Comparison of ENCODE assay signal across 30 cellular contexts in the genomic region with DNA sequence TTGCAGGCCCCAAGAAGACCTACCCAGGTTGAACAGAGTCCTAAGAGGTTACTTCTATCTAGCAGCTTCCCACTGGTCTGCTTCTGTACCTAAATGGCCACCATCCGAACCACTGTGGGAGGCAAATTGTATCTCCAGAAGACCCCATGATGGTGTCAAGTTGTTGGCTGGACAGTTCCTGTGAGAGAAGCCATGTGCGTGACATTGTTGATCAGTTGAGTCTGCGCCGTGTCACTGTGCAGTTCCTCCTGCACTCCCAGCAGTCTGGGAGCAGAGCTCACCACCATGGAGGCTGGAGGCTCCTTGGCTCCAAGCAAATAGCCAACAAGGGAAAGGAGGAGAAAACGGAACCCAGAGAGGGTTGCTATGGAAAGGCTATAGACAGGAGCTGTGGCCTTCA. TPM values are rescaled to one million over a fixed set of nuclear protein-coding genes. Genes with fewer than 3 reads are reported as not detected.
"Had no signal": no experiment of that assay in that cellular context is flagged by ENCODE, and none has a peak within 500 bp of the region (broad histone marks: within the 10 kb centered on the region; RNA-seq: fewer than 3 reads in every experiment).

No MANE protein-coding gene starts in this region.

- FAIRE-seq: colon, endothelial cell of umbilical vein, islet of Langerhans had no signal

- ATAC-seq: gastrocnemius medialis, heart right ventricle, left cardiac atrium, left lung, left ventricle myocardium superior, lower lobe of right lung, mucosa of descending colon had no signal

- H3K4me1 Mint-ChIP-seq: mesothelial cell of epicardium had no signal

- H3K36me3 ChIP-seq: esophagus squamous epithelium, gastrocnemius medialis, heart right ventricle, left lung, lower lobe of right lung had no signal

- H3K27ac Mint-ChIP-seq: mesothelial cell of epicardium had no signal

- H3K4me3 ChIP-seq: coronary artery, dorsolateral prefrontal cortex, esophagus squamous epithelium, gastrocnemius medialis, heart right ventricle, left lung, lower lobe of right lung, mucosa of descending colon had no signal

- H3K27ac ChIP-seq: coronary artery, dorsolateral prefrontal cortex, esophagus squamous epithelium, gastrocnemius medialis, heart right ventricle, left lung, lower lobe of right lung had no signal

- H3K36me3 Mint-ChIP-seq: mesothelial cell of epicardium had no signal

- DNase-seq: dermis blood vessel endothelial cell; dorsolateral prefrontal cortex; effector CD4-positive, alpha-beta T cell; effector memory CD4-positive, alpha-beta T cell; esophagus squamous epithelium; foreskin fibroblast; foreskin melanocyte; gastrocnemius medialis; glutamatergic neuron; head of caudate nucleus; heart right ventricle; hippocampal formation; left cardiac atrium; left lung; left ventricle myocardium superior; lower lobe of right lung; mesenchymal stem cell had no signal

- H3K4me3 Mint-ChIP-seq: mesothelial cell of epicardium had no signal

- H3K9me3 ChIP-seq: esophagus squamous epithelium, gastrocnemius medialis, heart right ventricle, left lung, lower lobe of right lung, mucosa of descending colon had no signal

- H3K4me1 ChIP-seq: left lung, lower lobe of right lung had no signal

RNA-seq across cellular contexts. Expression of a gene that starts 7.5 kb away (rescaled TPM):
- total RNA-seq: left lung had no signal

RNA-seq across cellular contexts. Expression of a gene that starts 15.8 kb away (rescaled TPM):
- total RNA-seq: cerebellum, dermis blood vessel endothelial cell, dorsolateral prefrontal cortex, endothelial cell of umbilical vein, epithelial cell of proximal tubule, esophagus squamous epithelium, gastrocnemius medialis, glomerular endothelial cell, kidney epithelial cell, left ventricle myocardium superior, lower leg skin, lower lobe of right lung, lung microvascular endothelial cell, mesenteric fat pad, mesothelial cell of epicardium, mucosa of descending colon had no signal
- polyA plus RNA-seq: endothelial cell of umbilical vein, heart right ventricle had no signal
